In the genomic region with DNA sequence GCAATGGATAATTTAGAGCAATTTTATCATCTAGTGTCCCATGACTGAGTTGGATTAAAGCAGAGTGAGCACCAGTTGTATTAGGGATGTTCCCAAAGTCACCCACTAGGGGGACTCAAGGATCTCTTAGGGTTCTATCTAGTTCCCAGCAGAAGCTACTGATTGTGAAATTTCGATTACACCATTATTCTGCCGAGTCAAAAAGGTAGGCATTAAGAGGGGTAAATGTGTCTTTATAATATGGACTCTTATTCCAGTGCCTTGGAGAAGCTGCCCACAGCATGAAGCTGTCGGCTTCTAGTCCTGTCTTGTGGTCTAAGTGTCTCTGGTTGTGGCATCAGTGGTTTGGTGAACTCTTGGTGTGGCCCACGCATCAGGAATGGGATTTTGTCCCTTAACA, we compare ENCODE assay signal across 8 cellular contexts. TPM values are rescaled to one million over a fixed set of nuclear protein-coding genes. Genes with fewer than 3 reads are reported as not detected.
DNase-seq lines count a peak whose midpoint lies in the region; ATAC-seq and TF ChIP-seq lines count a peak whose summit lies in the region.

No MANE protein-coding gene starts in this region.

- H3K4me3 ChIP-seq in prostate gland: no peak overlapping the region

- peak; percentile 60 to 92 (median 90) for TF ChIP-seq CTCF in prostate gland (IDR thresholded peaks at IDR 0.05)

- peak; percentile 71 to 77 for ATAC-seq in activated T-cell treated with anti-CD3 and anti-CD28 coated beads, Interleukin-2, amount 50 U/mL, for 4 hours
- peak; percentile 95 for ATAC-seq in Right ventricle myocardium superior (ENCODE audit: poor library complexity)

- no peaks in the 10 kb centered on the region for H3K9me3 ChIP-seq in prostate gland

- WGBS in prostate gland: 46% methylated on average over 4 of the region's 4 CpGs

- POLR2A ChIA-PET in HEK293T (lab: Yijun Ruan, JAX): interaction anchor here (1.0 kb wide), 1 partner anchor 83 kb away, joined by 3 read pairs; no protein-coding TSS in a partner anchor

- no peaks in the 10 kb centered on the region for H3K4me1 ChIP-seq in prostate gland (replicated peaks)

- H3K4me3 Mint-ChIP-seq in activated T-cell treated with anti-CD3 and anti-CD28 coated beads, Interleukin-2, amount 50 U/mL, for 4 hours: no peak overlapping the region
- H3K4me3 Mint-ChIP-seq in activated T-cell treated with anti-CD3 and anti-CD28 coated beads, Interleukin-2, amount 50 U/mL, for 24 hours: no peak overlapping the region

- H3K27me3 ChIP-seq in prostate gland (replicated peaks; ENCODE audit: insufficient read depth): no peaks in the 10 kb centered on the region

- no peaks in the 10 kb centered on the region for H3K36me3 Mint-ChIP-seq in activated T-cell treated with anti-CD3 and anti-CD28 coated beads, Interleukin-2, amount 50 U/mL, for 4 hours (ENCODE audit: insufficient read depth)
- no peaks in the 10 kb centered on the region for H3K36me3 Mint-ChIP-seq in activated T-cell treated with anti-CD3 and anti-CD28 coated beads, Interleukin-2, amount 50 U/mL, for 24 hours (ENCODE audit: low read depth)

- H3K27me3 Mint-ChIP-seq in activated T-cell treated with anti-CD3 and anti-CD28 coated beads, Interleukin-2, amount 50 U/mL, for 4 hours (ENCODE audit: low read depth): no peaks in the 10 kb centered on the region
- H3K27me3 Mint-ChIP-seq in activated T-cell treated with anti-CD3 and anti-CD28 coated beads, Interleukin-2, amount 50 U/mL, for 24 hours: no peaks in the 10 kb centered on the region

- DNase-seq in activated T-cell treated with anti-CD3 and anti-CD28 coated beads, Interleukin-2, amount 50 U/mL, for 4 hours: no peak
- no peak for DNase-seq in activated T-cell treated with anti-CD3 and anti-CD28 coated beads, Interleukin-2, amount 50 U/mL, for 24 hours
- DNase-seq in HEK293T (ENCODE audit: extremely low spot score) (peak; percentile 78), NCI-H2196 (lab: John Stamatoyannopoulos, UW; ENCODE audit: unreplicated experiment) (peak; percentile 77), Right ventricle myocardium superior (peak; percentile 2), prostate gland (ENCODE audit: low spot score) (peak; percentile 83), NCI-H524 treated with DMSO at 0.1 percent for 48 hours (lab: John Stamatoyannopoulos, UW) (no peak)
- DNase-seq in activated naive CD4-positive, alpha-beta T cell treated with anti-CD3 and anti-CD28 coated beads, Interleukin-2, amount 50 U/mL, for 16 hours: peak; percentile 29

- H3K4me1 Mint-ChIP-seq in activated T-cell treated with anti-CD3 and anti-CD28 coated beads, Interleukin-2, amount 50 U/mL, for 4 hours (ENCODE audit: low read depth): peaks cover 19% of the 10 kb centered on the region
- peaks cover 19% of the 10 kb centered on the region for H3K4me1 Mint-ChIP-seq in activated T-cell treated with anti-CD3 and anti-CD28 coated beads, Interleukin-2, amount 50 U/mL, for 24 hours (ENCODE audit: low read depth)

- intact Hi-C loops in Right ventricle myocardium superior (cut with DNase I) (loop anchor here (10.0 kb wide), 1 partner anchor 169 kb away; no protein-coding TSS in a partner anchor), prostate gland (cut with DNase I) (loop anchor here (2.0 to 5.0 kb wide), 2 partner anchors 99 to 239 kb away; no protein-coding TSS in a partner anchor)

- TF ChIP-seq POLR2A in prostate gland (IDR thresholded peaks at IDR 0.05): no peak

- H3K27ac Mint-ChIP-seq in activated T-cell treated with anti-CD3 and anti-CD28 coated beads, Interleukin-2, amount 50 U/mL, for 24 hours: no peak overlapping the region

- H3K36me3 ChIP-seq in prostate gland: no peaks in the 10 kb centered on the region

- CTCF ChIA-PET in HEK293T (lab: Yijun Ruan, JAX): interaction anchor here (0.6 to 2.1 kb wide), 18 partner anchors 8 to 535 kb away, joined by 3 to 17 read pairs (median 4); a partner anchor contains a TSS

- H3K9me3 Mint-ChIP-seq in activated T-cell treated with anti-CD3 and anti-CD28 coated beads, Interleukin-2, amount 50 U/mL, for 4 hours: no peaks in the 10 kb centered on the region
- H3K9me3 Mint-ChIP-seq in activated T-cell treated with anti-CD3 and anti-CD28 coated beads, Interleukin-2, amount 50 U/mL, for 24 hours: no peaks in the 10 kb centered on the region

- no peak overlapping the region for H3K27ac ChIP-seq in prostate gland

TF ChIP-seq in HEK293T, 16 proteins besides CTCF, POLR2A, EP300 and RAD21:
- no peak for TF ChIP-seq FOXA1 (IDR thresholded peaks at IDR 0.05)
- no peak for TF ChIP-seq LEF1 (IDR thresholded peaks at IDR 0.05; ENCODE audit: borderline replicate concordance)
- TF ChIP-seq SUZ12 (IDR thresholded peaks at IDR 0.05): no peak
- no peak for TF ChIP-seq SP1 (IDR thresholded peaks at IDR 0.05)
- TF ChIP-seq NFRKB (IDR thresholded peaks at IDR 0.05): no peak
- no peak for TF ChIP-seq ZNF384 (IDR thresholded peaks at IDR 0.05)

RNA-seq across cellular contexts. Expression of a gene that starts 53.3 kb away (rescaled TPM):
- total RNA-seq in activated T-cell treated with anti-CD3 and anti-CD28 coated beads, Interleukin-2, amount 50 U/mL, for 4 hours: 1 to 10 TPM; 2.3 to 3.0 (median 2.5) TPM
- total RNA-seq in Right ventricle myocardium superior (15.8 TPM), prostate gland (10 to 100 TPM; 33.7 to 36.5 TPM)

Comparison
In these comparisons a context has a peak if more than half of its experiments do, and no peak if none do; other contexts are left out.
1. DNase-seq: peak in HEK293T (single experiment), NCI-H2196 (single experiment), activated naive CD4-positive, alpha-beta T cell treated with anti-CD3 and anti-CD28 coated beads, Interleukin-2, amount 50 U/mL, for 16 hours (single experiment), Right ventricle myocardium superior (single experiment) and prostate gland (single experiment); none in activated T-cell treated with anti-CD3 and anti-CD28 coated beads, Interleukin-2, amount 50 U/mL, for 4 hours (single experiment), activated T-cell treated with anti-CD3 and anti-CD28 coated beads, Interleukin-2, amount 50 U/mL, for 24 hours (single experiment) and NCI-H524 treated with DMSO at 0.1 percent for 48 hours (single experiment).